In the genomic region with DNA sequence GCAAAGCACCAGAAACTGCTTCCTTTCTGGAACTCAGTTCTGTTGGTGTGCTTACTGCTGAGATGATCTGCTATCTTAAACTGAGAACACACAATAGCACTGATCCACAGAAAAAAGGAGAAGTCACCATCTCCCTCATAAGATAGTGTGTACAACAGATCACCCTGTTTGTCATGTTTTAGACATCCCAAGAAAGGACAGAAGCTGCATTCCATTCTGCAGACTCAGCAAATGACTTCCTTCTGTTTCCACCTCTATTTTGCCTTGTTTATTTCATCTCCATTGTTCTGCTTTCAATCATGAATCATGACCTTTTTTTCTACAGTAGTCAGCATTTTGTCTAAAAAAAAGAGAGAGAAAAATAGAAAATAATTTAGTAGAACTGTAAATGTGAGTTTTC, we compare ENCODE assay signal across 12 cellular contexts.
DNase-seq lines count a peak whose midpoint lies in the region; ATAC-seq, FAIRE-seq and TF ChIP-seq lines count a peak whose summit lies in the region.
"Had no signal": no experiment of that assay in that cellular context is flagged by ENCODE, and none has a peak within 500 bp of the region (broad histone marks: within the 10 kb centered on the region; RNA-seq: fewer than 3 reads in every experiment).

No MANE protein-coding gene starts in this region.

- FAIRE-seq in A549 (lab: Jason Lieb, UNC) = no peak
- FAIRE-seq in bronchial epithelial cell (lab: Jason Lieb, UNC) = no peak

- no peak for DNase-seq in A549 (ENCODE audit: low read depth in 1 of 2, low spot score in 1 of 2)
- peak; percentile 88 for DNase-seq in HT1080 (ENCODE audit: low read depth)
- DNase-seq in bronchial epithelial cell (ENCODE audit: low read depth) = peak; percentile 64
- DNase-seq in kidney epithelial cell (ENCODE audit: low read depth) = peak; percentile 21
- DNase-seq in anterior cingulate cortex (lab: John Stamatoyannopoulos, UW) = no peak
- DNase-seq in NCI-H2107 (lab: John Stamatoyannopoulos, UW) = no peak
- no peak for DNase-seq in T-helper 1 cell
- DNase-seq: AML-193, lower lobe of right lung, NCI-H2081 treated with DMSO at 0.1 percent for 48 hours had no signal

- H3K9me3 ChIP-seq in A549 = no peaks in the 10 kb centered on the region
- H3K9me3 ChIP-seq: ascending aorta, lower lobe of right lung had no signal

- POLR2A ChIA-PET in A549 (lab: Yijun Ruan, JAX) = no interaction called here

- ATAC-seq in A549 (no peak), HG03196 (IDR thresholded peaks at IDR 0.05; ENCODE audit: unreplicated experiment) (no peak)
- ATAC-seq: lower lobe of right lung had no signal

- no peak for TF ChIP-seq EP300 in A549 (IDR thresholded peaks at IDR 0.05)

- TF ChIP-seq RAD21 in A549 (conservative IDR thresholded peaks at IDR 0.05 in 1 of 2, IDR thresholded peaks at IDR 0.05 in 1 of 2) = no peak

- H3K36me3 ChIP-seq in bronchial epithelial cell (ENCODE audit: control insufficient read depth, insufficient read depth, low read length) (peaks cover 2% of the 10 kb centered on the region), kidney epithelial cell (ENCODE audit: control insufficient read depth, insufficient read depth, low read length) (no peaks in the 10 kb centered on the region)
- H3K36me3 ChIP-seq: ascending aorta, lower lobe of right lung had no signal

- TF ChIP-seq CTCF in A549 (IDR thresholded peaks at IDR 0.05) (no peak), bronchial epithelial cell (IDR thresholded peaks at IDR 0.05; ENCODE audit: insufficient read depth, low read length, severe bottlenecking) (no peak), kidney epithelial cell (IDR thresholded peaks at IDR 0.05; ENCODE audit: insufficient read depth, low read length, poor library complexity, severe bottlenecking) (no peak)

- TF ChIP-seq POLR2A in A549 (IDR thresholded peaks at IDR 0.05; ENCODE audit: low read length) = no peak

- H3K4me3 ChIP-seq in A549 = no peak overlapping the region
- no peak overlapping the region for H3K4me3 ChIP-seq in bronchial epithelial cell (ENCODE audit: low read depth, low read length)
- H3K4me3 ChIP-seq in kidney epithelial cell (ENCODE audit: low read depth, low read length) = no peak overlapping the region
- H3K4me3 ChIP-seq: ascending aorta, lower lobe of right lung had no signal

- no peaks in the 10 kb centered on the region for H3K27me3 ChIP-seq in bronchial epithelial cell (ENCODE audit: control insufficient read depth, insufficient read depth, low read length)
- no peaks in the 10 kb centered on the region for H3K27me3 ChIP-seq in kidney epithelial cell (ENCODE audit: control insufficient read depth, insufficient read depth, low read length)
- H3K27me3 ChIP-seq: ascending aorta had no signal

- CTCF ChIA-PET in A549 (lab: Yijun Ruan, JAX) = interaction anchor here (1.0 kb wide), 1 partner anchor 121 kb away, joined by 4 read pairs; no protein-coding TSS in a partner anchor

- H3K4me2 ChIP-seq in A549 = no peak overlapping the region

- no peaks in the 10 kb centered on the region for H3K4me1 ChIP-seq in A549
- H3K4me1 ChIP-seq: ascending aorta, lower lobe of right lung had no signal

- no peak overlapping the region for H3K27ac ChIP-seq in A549
- H3K27ac ChIP-seq: ascending aorta, lower lobe of right lung had no signal

TF ChIP-seq in A549, 52 proteins besides CTCF, POLR2A, EP300 and RAD21:
- TF ChIP-seq TP53 (CRISPR knock-in tag; IDR thresholded peaks at IDR 0.05) (no peak), MAFK (IDR thresholded peaks at IDR 0.05; ENCODE audit: partially characterized antibody) (peak; percentile 93), ZSCAN20 (CRISPR knock-in tag; IDR thresholded peaks at IDR 0.05) (no peak)

Comparison
In these comparisons a context has a peak if more than half of its experiments do, and no peak if none do; other contexts are left out.
1. DNase-seq: peak in HT1080 (single experiment), bronchial epithelial cell (single experiment) and kidney epithelial cell (single experiment); none in A549 (0 of 2), anterior cingulate cortex (0 of 58), NCI-H2107 (single experiment) and T-helper 1 cell (0 of 5).